ENCODE assay signal across 1 cellular context in genomic region chr1:226549937-226550670, GRCh38.
A peak's percentile ranks its signal among the peaks of the same experiment; 100 is the strongest.
TF ChIP-seq lines count a peak whose summit lies in the region.

No MANE protein-coding gene starts in this region.

TF ChIP-seq in HEK293, 187 proteins besides CTCF, POLR2A, EP300 and RAD21 (continued from another document):
- 0 out of 2 replicates have a peak, but pooled peaks have one; percentile 82 for TF ChIP-seq PRDM2 (tag by site-specific recombination; IDR thresholded peaks at IDR 0.05; ENCODE audit: borderline replicate concordance)
- TF ChIP-seq ZNF148 (tag by site-specific recombination; IDR thresholded peaks at IDR 0.05; ENCODE audit: borderline replicate concordance) = no peak
- TF ChIP-seq ZNF239 (tag by site-specific recombination; IDR thresholded peaks at IDR 0.05) = no peak
- no peak for TF ChIP-seq INSM2 (tag by site-specific recombination; IDR thresholded peaks at IDR 0.05)
- no peak for TF ChIP-seq ZNF423 (tag by site-specific recombination; IDR thresholded peaks at IDR 0.05)
- TF ChIP-seq GLIS1 (tag by site-specific recombination; IDR thresholded peaks at IDR 0.05) = peak; percentile 81
- no peak for TF ChIP-seq MZF1 (tag by site-specific recombination; IDR thresholded peaks at IDR 0.05; ENCODE audit: borderline replicate concordance)
- peak; percentile 84 for TF ChIP-seq ZBTB8A (tag by site-specific recombination; IDR thresholded peaks at IDR 0.05)
- peak; percentile 57; the same call in 1 of the 2 replicates for TF ChIP-seq KLF1 (tag by site-specific recombination; IDR thresholded peaks at IDR 0.05)
- TF ChIP-seq SALL2 (tag by site-specific recombination; IDR thresholded peaks at IDR 0.05; ENCODE audit: borderline replicate concordance) = no peak
- TF ChIP-seq MYNN (tag by site-specific recombination; IDR thresholded peaks at IDR 0.05; ENCODE audit: borderline replicate concordance) = no peak
- TF ChIP-seq TCF7L2 (IDR thresholded peaks at IDR 0.05; ENCODE audit: borderline replicate concordance, low read depth, low read length) = no peak
- no peak for TF ChIP-seq FEZF1 (tag by site-specific recombination; IDR thresholded peaks at IDR 0.05)
- TF ChIP-seq ZBTB1 (tag by site-specific recombination; IDR thresholded peaks at IDR 0.05) = no peak
- TF ChIP-seq ZNF530 (tag by site-specific recombination; IDR thresholded peaks at IDR 0.05; ENCODE audit: low read depth) = no peak
- no peak; the same call in none of the 2 replicates for TF ChIP-seq EGR2 (tag by site-specific recombination; IDR thresholded peaks at IDR 0.05; ENCODE audit: low read depth)
- no peak for TF ChIP-seq ZBTB20 (tag by site-specific recombination; IDR thresholded peaks at IDR 0.05)
- TF ChIP-seq ZSCAN5A (tag by site-specific recombination; IDR thresholded peaks at IDR 0.05) = no peak
- no peak for TF ChIP-seq ZNF660 (tag by site-specific recombination; IDR thresholded peaks at IDR 0.05)
- TF ChIP-seq HOXA7 (CRISPR knock-in tag; IDR thresholded peaks at IDR 0.05; ENCODE audit: borderline replicate concordance) = no peak
- no peak for TF ChIP-seq ZNF670 (tag by site-specific recombination; IDR thresholded peaks at IDR 0.05; ENCODE audit: low read depth)
- no peak for TF ChIP-seq ZNF132 (tag by site-specific recombination; IDR thresholded peaks at IDR 0.05; ENCODE audit: borderline replicate concordance)
- no peak for TF ChIP-seq ZSCAN18 (tag by site-specific recombination; IDR thresholded peaks at IDR 0.05)
TF ChIP-seq in HEK293: peak in this region for 22.
